9 cellular contexts compared by ENCODE assay signal in genomic region chr16:12458591-12459400, GRCh38.
A peak's percentile ranks its signal among the peaks of the same experiment; 100 is the strongest.
DNase-seq lines count a peak whose midpoint lies in the region; ATAC-seq and TF ChIP-seq lines count a peak whose summit lies in the region.
"Had no signal": no experiment of that assay in that cellular context is flagged by ENCODE, and none has a peak within 500 bp of the region (broad histone marks: within the 10 kb centered on the region; RNA-seq: fewer than 3 reads in every experiment).

No MANE protein-coding gene starts in this region.

- H3K27ac ChIP-seq in left ventricle myocardium inferior (replicated peaks) = peak overlapping the region; percentile 38
- peak overlapping the region; percentile 71 for H3K27ac ChIP-seq in thymus (ENCODE audit: low read depth)
- H3K27ac ChIP-seq in smooth muscle cell (ENCODE audit: low read depth) = no peak overlapping the region
- H3K27ac ChIP-seq in MM.1S (ENCODE audit: low read length) = no peak overlapping the region
- H3K27ac ChIP-seq: parathyroid adenoma had no signal

- H2AFZ ChIP-seq in smooth muscle cell (ENCODE audit: low read depth) (no peak overlapping the region), MM.1S (ENCODE audit: low read length) (no peak overlapping the region)
- H2AFZ ChIP-seq: parathyroid adenoma had no signal

- DNase-seq in activated CD8-positive, alpha-beta memory T cell treated with anti-CD3 and anti-CD28 coated beads for 24 hours = peak; percentile 62
- no peak for DNase-seq in activated CD8-positive, alpha-beta memory T cell treated with anti-CD3 and anti-CD28 coated beads, Interleukin-2, amount 10 ng/mL, durations not matched to agents 7 days and 5 days
- peak; percentile 92 for DNase-seq in SKM-1 (lab: John Stamatoyannopoulos, UW; ENCODE audit: unreplicated experiment)
- DNase-seq in left ventricle myocardium inferior = peak; percentile 25
- DNase-seq in NK-92 treated with Interleukin-12 subunit alpha and Interleukin-12 subunit beta, amount 100 ng/mL, for 24 hours (lab: John Stamatoyannopoulos, UW) = no peak
- no peak for DNase-seq in smooth muscle cell (lab: John Stamatoyannopoulos, UW; ENCODE audit: unreplicated experiment)
- no peak for DNase-seq in MM.1S

- no peaks in the 10 kb centered on the region for H3K27me3 ChIP-seq in left ventricle myocardium inferior (ENCODE audit: low read depth)
- no peaks in the 10 kb centered on the region for H3K27me3 ChIP-seq in thymus (ENCODE audit: control insufficient read depth, insufficient read depth)
- H3K27me3 ChIP-seq in smooth muscle cell (ENCODE audit: low read depth) = no peaks in the 10 kb centered on the region
- H3K27me3 ChIP-seq in MM.1S (replicated peaks; ENCODE audit: insufficient read depth, low read length) = no peaks in the 10 kb centered on the region

- H4K20me1 ChIP-seq in smooth muscle cell (ENCODE audit: low read depth) (peaks cover 5% of the 10 kb centered on the region), MM.1S (ENCODE audit: insufficient read depth, low read length) (no peaks in the 10 kb centered on the region)

- peaks cover 13% of the 10 kb centered on the region for H3K4me1 Mint-ChIP-seq in activated CD8-positive, alpha-beta memory T cell treated with anti-CD3 and anti-CD28 coated beads, Interleukin-2, amount 10 ng/mL, durations not matched to agents 7 days and 5 days

- H3K9me3 Mint-ChIP-seq in activated CD8-positive, alpha-beta memory T cell treated with anti-CD3 and anti-CD28 coated beads, Interleukin-2, amount 10 ng/mL, durations not matched to agents 7 days and 5 days (ENCODE audit: low read depth) = no peaks in the 10 kb centered on the region

- CTCF ChIA-PET in activated CD8-positive, alpha-beta memory T cell treated with anti-CD3 and anti-CD28 coated beads, Interleukin-2, amount 10 ng/mL, durations not matched to agents 7 days and 5 days (lab: Charles Lee) = no interaction called here

- no peak for TF ChIP-seq CTCF in left ventricle myocardium inferior (IDR thresholded peaks at IDR 0.05; ENCODE audit: borderline replicate concordance)
- no peak for TF ChIP-seq CTCF in smooth muscle cell (IDR thresholded peaks at IDR 0.05; ENCODE audit: borderline replicate concordance, insufficient read depth, poor library complexity, severe bottlenecking)
- TF ChIP-seq CTCF in MM.1S (IDR thresholded peaks at IDR 0.05; ENCODE audit: low read length) = no peak

- H3K4me1 ChIP-seq in left ventricle myocardium inferior = peaks cover 13% of the 10 kb centered on the region
- H3K4me1 ChIP-seq in thymus (ENCODE audit: control insufficient read depth, insufficient read depth, low read length) = peaks cover 7% of the 10 kb centered on the region
- H3K4me1 ChIP-seq in smooth muscle cell (ENCODE audit: low read depth) = no peaks in the 10 kb centered on the region
- no peaks in the 10 kb centered on the region for H3K4me1 ChIP-seq in MM.1S (ENCODE audit: low read length)

- H3K79me2 ChIP-seq in smooth muscle cell (ENCODE audit: low read depth) = no peaks in the 10 kb centered on the region
- peaks cover 11% of the 10 kb centered on the region; the same call in 1 of the 2 replicates for H3K79me2 ChIP-seq in MM.1S (ENCODE audit: low read length)

- H3K36me3 ChIP-seq in left ventricle myocardium inferior = no peaks in the 10 kb centered on the region
- H3K36me3 ChIP-seq in thymus (ENCODE audit: control insufficient read depth, insufficient read depth) = no peaks in the 10 kb centered on the region
- no peaks in the 10 kb centered on the region for H3K36me3 ChIP-seq in smooth muscle cell (ENCODE audit: low read depth)
- no peaks in the 10 kb centered on the region for H3K36me3 ChIP-seq in MM.1S (replicated peaks; ENCODE audit: insufficient read depth, low read length)

- ATAC-seq in activated CD8-positive, alpha-beta memory T cell treated with anti-CD3 and anti-CD28 coated beads, Interleukin-2, amount 10 ng/mL, durations not matched to agents 7 days and 5 days = no peak

- 14% methylated on average over 12 of the region's 12 CpGs for WGBS in thymus
- 95% methylated on average over 8 of the region's 12 CpGs for WGBS in smooth muscle cell (ENCODE audit: low lambda C conversion rate)

- H3K9ac ChIP-seq in smooth muscle cell (ENCODE audit: low read depth) (no peak overlapping the region), MM.1S (ENCODE audit: low read length) (no peak overlapping the region)
- H3K9ac ChIP-seq: parathyroid adenoma had no signal

- intact Hi-C loops in left ventricle myocardium inferior (cut with micrococcal nuclease) = no loop called here

- H3F3A ChIP-seq in smooth muscle cell (ENCODE audit: low read depth) (no peaks in the 10 kb centered on the region), MM.1S (ENCODE audit: insufficient read depth, low read length) (no peaks in the 10 kb centered on the region)

- no peaks in the 10 kb centered on the region for H3K9me2 ChIP-seq in MM.1S (replicated peaks; ENCODE audit: insufficient read depth, low read length)

- H3K4me2 ChIP-seq in smooth muscle cell (no peak overlapping the region), MM.1S (ENCODE audit: low read depth, low read length) (no peak overlapping the region)

- H3K27me3 Mint-ChIP-seq in activated CD8-positive, alpha-beta memory T cell treated with anti-CD3 and anti-CD28 coated beads, Interleukin-2, amount 10 ng/mL, durations not matched to agents 7 days and 5 days = no peaks in the 10 kb centered on the region

- no peaks in the 10 kb centered on the region for H3K36me3 Mint-ChIP-seq in activated CD8-positive, alpha-beta memory T cell treated with anti-CD3 and anti-CD28 coated beads, Interleukin-2, amount 10 ng/mL, durations not matched to agents 7 days and 5 days

- H3K9me3 ChIP-seq in left ventricle myocardium inferior (replicated peaks) (peaks cover 4% of the 10 kb centered on the region), thymus (ENCODE audit: control insufficient read depth) (no peaks in the 10 kb centered on the region), smooth muscle cell (replicated peaks; ENCODE audit: low read depth) (no peaks in the 10 kb centered on the region), MM.1S (replicated peaks; ENCODE audit: insufficient read depth, low read length) (no peaks in the 10 kb centered on the region)

- no peak overlapping the region for H3K4me3 ChIP-seq in left ventricle myocardium inferior
- H3K4me3 ChIP-seq in thymus (ENCODE audit: low read length) = peak overlapping the region; percentile 19
- no peak overlapping the region for H3K4me3 ChIP-seq in smooth muscle cell
- no peak overlapping the region for H3K4me3 ChIP-seq in MM.1S (ENCODE audit: low read length)

- H3K4me3 Mint-ChIP-seq in activated CD8-positive, alpha-beta memory T cell treated with anti-CD3 and anti-CD28 coated beads, Interleukin-2, amount 10 ng/mL, durations not matched to agents 7 days and 5 days = no peak overlapping the region

- H3K27ac Mint-ChIP-seq in activated CD8-positive, alpha-beta memory T cell treated with anti-CD3 and anti-CD28 coated beads, Interleukin-2, amount 10 ng/mL, durations not matched to agents 7 days and 5 days = no peak overlapping the region

Comparison
In these comparisons a context has a peak if more than half of its experiments do, and no peak if none do; other contexts are left out.
1. DNase-seq: peak in activated CD8-positive, alpha-beta memory T cell treated with anti-CD3 and anti-CD28 coated beads for 24 hours (single experiment), SKM-1 (single experiment) and left ventricle myocardium inferior (single experiment); none in activated CD8-positive, alpha-beta memory T cell treated with anti-CD3 and anti-CD28 coated beads, Interleukin-2, amount 10 ng/mL, durations not matched to agents 7 days and 5 days (single experiment), NK-92 treated with Interleukin-12 subunit alpha and Interleukin-12 subunit beta, amount 100 ng/mL, for 24 hours (single experiment), smooth muscle cell (single experiment) and MM.1S (single experiment).
2. H3K27ac ChIP-seq: peak in left ventricle myocardium inferior (single experiment) and thymus (single experiment); none in smooth muscle cell (single experiment) and MM.1S (single experiment).